In genomic region chr1:244450597-244451538, GRCh38 we compare ENCODE assay signal across 8 cellular contexts. TPM values are rescaled to one million over a fixed set of nuclear protein-coding genes. Genes with fewer than 3 reads are reported as not detected.
DNase-seq lines count a peak whose midpoint lies in the region; ATAC-seq, FAIRE-seq and TF ChIP-seq lines count a peak whose summit lies in the region.

No MANE protein-coding gene starts in this region.

- peak overlapping the region; percentile 77 to 97 (median 93) for H3K4me2 ChIP-seq in BLaER1 treated with 17β-estradiol and CSF1 and Interleukin-3, amounts not matched to agents 10 nM and 100 nM
- peak overlapping the region; percentile 87 for H3K4me2 ChIP-seq in trophoblast cell (ENCODE audit: low read length)

- H3K4me1 Mint-ChIP-seq in activated naive CD8-positive, alpha-beta T cell (ENCODE audit: low read depth) = peaks cover 59% of the 10 kb centered on the region

- H3K9me3 Mint-ChIP-seq in activated naive CD8-positive, alpha-beta T cell (ENCODE audit: low read depth) = peaks cover 3% of the 10 kb centered on the region

- H3K4me3 Mint-ChIP-seq in activated naive CD8-positive, alpha-beta T cell = peak overlapping the region; percentile 94

- TF ChIP-seq POLR2A in uterus (IDR thresholded peaks at IDR 0.05) = no peak

- no peak overlapping the region for H3K23ac ChIP-seq in trophoblast cell (ENCODE audit: low read length)

- peaks cover 0 to 42% (median 34%) of the 10 kb centered on the region in 11 experiments; a peak in 15 of 22 replicates for H3K36me3 ChIP-seq in BLaER1 treated with 17β-estradiol and CSF1 and Interleukin-3, amounts not matched to agents 10 nM and 100 nM
- H3K36me3 ChIP-seq in trophoblast cell (ENCODE audit: control insufficient read depth in 1 of 2, insufficient read depth in 2 of 2, low read length in 2 of 2) (peaks cover 0 to 4% of the 10 kb centered on the region in 2 experiments), uterus (no peaks in the 10 kb centered on the region)

- peaks cover 7% of the 10 kb centered on the region for H3K79me2 ChIP-seq in trophoblast cell (ENCODE audit: control insufficient read depth, insufficient read depth, low read length, poor library complexity)

- H2BK120ac ChIP-seq in trophoblast cell (ENCODE audit: insufficient read depth, low read length, poor library complexity) = peak overlapping the region; percentile 85

- H2AK5ac ChIP-seq in trophoblast cell (ENCODE audit: low read length) = peak overlapping the region; percentile 80

- H3K18ac ChIP-seq in trophoblast cell (ENCODE audit: low read length) = peak overlapping the region; percentile 97

- intact Hi-C loops in Right ventricle myocardium superior (cut with DNase I) (no loop called here), uterus (cut with DNase I; ENCODE audit: low total_unique reads) (no loop called here)

- peaks cover 0 to 55% (median 44%) of the 10 kb centered on the region in 11 experiments; a peak in 18 of 22 replicates for H4K20me1 ChIP-seq in BLaER1 treated with 17β-estradiol and CSF1 and Interleukin-3, amounts not matched to agents 10 nM and 100 nM

- peak overlapping the region; percentile 85 for H4K12ac ChIP-seq in trophoblast cell (ENCODE audit: low read depth, low read length)

- DNase-seq in GM19239 (ENCODE audit: insufficient read length, low spot score) (no peak), SK-N-DZ (ENCODE audit: low spot score) (peak; percentile 48), Right ventricle myocardium superior (peak; percentile 73), trophoblast cell (peak; percentile 27 to 63), uterus (peak; percentile 56 to 74)

- H2BK5ac ChIP-seq in trophoblast cell (ENCODE audit: low read depth, low read length, poor library complexity) = peak overlapping the region; percentile 90

- peaks cover 16% of the 10 kb centered on the region for H3K36me3 Mint-ChIP-seq in activated naive CD8-positive, alpha-beta T cell

- H4K91ac ChIP-seq in trophoblast cell (ENCODE audit: low read depth, low read length) = peak overlapping the region; percentile 88

- peaks cover 0 to 13% (median 4%) of the 10 kb centered on the region in 11 experiments; a peak in 8 of 22 replicates for H3K9me3 ChIP-seq in BLaER1 treated with 17β-estradiol and CSF1 and Interleukin-3, amounts not matched to agents 10 nM and 100 nM (replicated peaks in 1 of 11)
- H3K9me3 ChIP-seq in trophoblast cell (ENCODE audit: insufficient read depth, low read depth, low read length) (no peaks in the 10 kb centered on the region), uterus (no peaks in the 10 kb centered on the region)

- peak; percentile 92 for FAIRE-seq in GM19239 (lab: Jason Lieb, UNC)

- WGBS in trophoblast cell (ENCODE audit: extremely low coverage, insufficient coverage, insufficient read length) = no CpG with 5 or more reads among the region's 41 CpGs

- peak overlapping the region; percentile 92 to 100 (median 94) for H3K4me3 ChIP-seq in BLaER1 treated with 17β-estradiol and CSF1 and Interleukin-3, amounts not matched to agents 10 nM and 100 nM
- H3K4me3 ChIP-seq in trophoblast cell (ENCODE audit: low read depth, low read length) = peak overlapping the region; percentile 91
- H3K4me3 ChIP-seq in uterus = peak overlapping the region; percentile 60 to 98

- H3K27ac Mint-ChIP-seq in activated naive CD8-positive, alpha-beta T cell = peak overlapping the region; percentile 96

- H4K8ac ChIP-seq in trophoblast cell (ENCODE audit: low read depth, low read length) = peak overlapping the region; percentile 87

- peak in 1 of 4 experiments; percentile 9 for TF ChIP-seq CTCF in uterus (IDR thresholded peaks at IDR 0.05)

- no peaks in the 10 kb centered on the region for H3K27me3 Mint-ChIP-seq in activated naive CD8-positive, alpha-beta T cell

- peak overlapping the region; percentile 78 to 99 (median 97) for H3K27ac ChIP-seq in BLaER1 treated with 17β-estradiol and CSF1 and Interleukin-3, amounts not matched to agents 10 nM and 100 nM
- H3K27ac ChIP-seq in trophoblast cell (ENCODE audit: low read depth, low read length) = peak overlapping the region; percentile 92
- H3K27ac ChIP-seq in uterus = peak overlapping the region; percentile 85 to 93

- H3K4me1 ChIP-seq in BLaER1 treated with 17β-estradiol and CSF1 and Interleukin-3, amounts not matched to agents 10 nM and 100 nM = peaks cover 28 to 51% (median 37%) of the 10 kb centered on the region in 10 experiments
- H3K4me1 ChIP-seq in trophoblast cell (ENCODE audit: control insufficient read depth in 1 of 2, insufficient read depth in 2 of 2, low read length in 2 of 2) = peaks cover 8 to 11% of the 10 kb centered on the region in 2 experiments
- peaks cover 9 to 12% of the 10 kb centered on the region in 2 donors for H3K4me1 ChIP-seq in uterus

- H3K14ac ChIP-seq in trophoblast cell (ENCODE audit: low read length) = peak overlapping the region; percentile 99

- H3K79me1 ChIP-seq in trophoblast cell (ENCODE audit: low read length) = peaks cover 15% of the 10 kb centered on the region

- H3K27me3 ChIP-seq in BLaER1 treated with 17β-estradiol and CSF1 and Interleukin-3, amounts not matched to agents 10 nM and 100 nM = no peaks in the 10 kb centered on the region
- H3K27me3 ChIP-seq in trophoblast cell (ENCODE audit: insufficient read depth, low read length) (no peaks in the 10 kb centered on the region), uterus (no peaks in the 10 kb centered on the region)

- H2BK12ac ChIP-seq in trophoblast cell (ENCODE audit: low read length) = no peak overlapping the region

- peak overlapping the region; percentile 80 for H3K4ac ChIP-seq in trophoblast cell (ENCODE audit: low read depth, low read length)

- H3K9ac ChIP-seq in BLaER1 treated with 17β-estradiol and CSF1 and Interleukin-3, amounts not matched to agents 10 nM and 100 nM = peak overlapping the region; percentile 92 to 99 (median 98)
- peak overlapping the region; percentile 97 for H3K9ac ChIP-seq in trophoblast cell (ENCODE audit: low read length)

- peak; percentile 6 for ATAC-seq in HG03521 (IDR thresholded peaks at IDR 0.05; ENCODE audit: unreplicated experiment)
- ATAC-seq in Right ventricle myocardium superior (ENCODE audit: poor library complexity) = peak; percentile 31

- peak overlapping the region; percentile 73 for H2AFZ ChIP-seq in trophoblast cell (ENCODE audit: insufficient read depth, low read length, poor library complexity)

RNA-seq across cellular contexts. Expression of gene ADSS2, which starts 0.8 kb away (rescaled TPM):
- polyA plus RNA-seq in SK-N-DZ (2014; cell fraction: cytosol; rRNA removed) = 38.3 and 43.0 TPM in 2 replicates
- 25.9 and 28.1 TPM in 2 replicates for polyA plus RNA-seq in SK-N-DZ (2014; cell fraction: nucleus; rRNA removed)
- total RNA-seq in Right ventricle myocardium superior (5.0 TPM), uterus (10 to 100 TPM in 3 of 4 donors, 1 to 10 TPM in 1; 8.7 to 51.5 (median 40.4) TPM)
- 26.4 TPM in 2 replicates for polyA plus RNA-seq in trophoblast cell (2013)

RNA-seq across cellular contexts. Expression of gene CATSPERE, which starts 10.2 kb away (rescaled TPM):
- polyA plus RNA-seq in SK-N-DZ (2014; cell fraction: cytosol; rRNA removed) = 0.15 and 0.40 TPM in 2 replicates
- polyA plus RNA-seq in SK-N-DZ (2014; cell fraction: nucleus; rRNA removed) = 0.40 and 0.57 TPM in 2 replicates
- 0.65 TPM for total RNA-seq in Right ventricle myocardium superior
- 0.12 and 0.24 TPM in 2 replicates for polyA plus RNA-seq in trophoblast cell (2013)
- 10 to 100 TPM in 1 of 4 donors, 1 to 10 TPM in 3; 2.7 to 16.8 (median 4.3) TPM for total RNA-seq in uterus
